In the genomic region with DNA sequence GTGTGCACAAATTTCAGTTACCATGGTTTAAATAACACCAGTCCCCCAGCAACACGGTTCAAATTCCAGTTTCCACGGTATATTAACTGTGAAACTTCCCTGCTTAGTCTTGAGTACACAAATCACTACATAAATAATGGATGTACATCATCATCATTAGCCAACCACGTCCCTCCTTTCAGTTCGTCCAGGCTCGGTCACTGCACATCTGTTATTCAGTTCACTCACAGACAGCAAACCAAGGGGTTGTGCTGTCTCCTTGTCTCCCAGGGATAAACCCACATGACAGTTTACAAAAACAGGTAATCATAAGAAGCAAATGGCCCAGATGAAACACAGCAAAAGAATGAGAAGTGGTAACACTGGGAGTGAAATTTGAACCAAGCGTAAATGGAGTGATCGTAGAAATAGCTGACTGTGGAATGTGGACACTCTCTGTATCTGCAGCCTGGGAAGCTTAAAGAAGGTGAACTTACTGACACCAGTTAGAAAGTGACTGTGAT, we compare ENCODE assay signal across 10 cellular contexts.
DNase-seq lines count a peak whose midpoint lies in the region; ATAC-seq and TF ChIP-seq lines count a peak whose summit lies in the region.
"Had no signal": no experiment of that assay in that cellular context is flagged by ENCODE, and none has a peak within 500 bp of the region (broad histone marks: within the 10 kb centered on the region; RNA-seq: fewer than 3 reads in every experiment).

No MANE protein-coding gene starts in this region.

- ATAC-seq in GM19397 (IDR thresholded peaks at IDR 0.05; ENCODE audit: unreplicated experiment): no peak
- no peak for ATAC-seq in HG03520 (IDR thresholded peaks at IDR 0.05; ENCODE audit: unreplicated experiment)

- no peak overlapping the region for H3K27ac ChIP-seq in testis
- H3K27ac ChIP-seq: epithelial cell of prostate had no signal

- 73 to 75% methylated on average over 7 of the region's 7 CpGs for WGBS in testis, 2 donors

- DNase-seq in NCI-H510A treated with DMSO at 0.1 percent for 48 hours (lab: John Stamatoyannopoulos, UW) (peak; percentile 71), NCI-H510A (lab: John Stamatoyannopoulos, UW) (no peak), astrocyte of the cerebellum (ENCODE audit: low read depth) (peak; percentile 13), kidney glomerular epithelial cell (lab: John Stamatoyannopoulos, UW) (peak; percentile 55), smooth muscle cell of the brain vasculature (ENCODE audit: low read depth, low spot score) (peak; percentile 13), testis (no peak)
- DNase-seq: amniotic stem cell had no signal

- no peaks in the 10 kb centered on the region for H3K36me3 ChIP-seq in testis (ENCODE audit: low read depth, missing control alignments)

- intact Hi-C loops in testis (cut with DNase I; ENCODE audit: low total_unique reads): no loop called here

- peak overlapping the region; percentile 25 for H3K4me3 ChIP-seq in astrocyte of the cerebellum (ENCODE audit: low read depth, low read length)
- no peak overlapping the region for H3K4me3 ChIP-seq in testis

- no peaks in the 10 kb centered on the region for H3K27me3 ChIP-seq in testis

- no peak for TF ChIP-seq POLR2A in testis (IDR thresholded peaks at IDR 0.05)

- H3K9me3 ChIP-seq in testis: no peaks in the 10 kb centered on the region

- no peaks in the 10 kb centered on the region for H3K4me1 ChIP-seq in testis

- in situ Hi-C loops in astrocyte of the cerebellum (cut with HindIII; ENCODE audit: low sequenced_read_pairs): loop anchor here (5.0 kb wide), 1 partner anchor 85 kb away; no protein-coding TSS in a partner anchor

- TF ChIP-seq CTCF in astrocyte of the cerebellum (IDR thresholded peaks at IDR 0.05; ENCODE audit: low read depth, low read length, missing control alignments) (no peak), testis (IDR thresholded peaks at IDR 0.05) (no peak)

Comparison
In these comparisons a context has a peak if more than half of its experiments do, and no peak if none do; other contexts are left out.
1. DNase-seq: peak in NCI-H510A treated with DMSO at 0.1 percent for 48 hours (single experiment), astrocyte of the cerebellum (single experiment), kidney glomerular epithelial cell (single experiment) and smooth muscle cell of the brain vasculature (single experiment); none in NCI-H510A (single experiment) and testis (single experiment).